ENCODE assay signal across 1 cellular context in the genomic region with DNA sequence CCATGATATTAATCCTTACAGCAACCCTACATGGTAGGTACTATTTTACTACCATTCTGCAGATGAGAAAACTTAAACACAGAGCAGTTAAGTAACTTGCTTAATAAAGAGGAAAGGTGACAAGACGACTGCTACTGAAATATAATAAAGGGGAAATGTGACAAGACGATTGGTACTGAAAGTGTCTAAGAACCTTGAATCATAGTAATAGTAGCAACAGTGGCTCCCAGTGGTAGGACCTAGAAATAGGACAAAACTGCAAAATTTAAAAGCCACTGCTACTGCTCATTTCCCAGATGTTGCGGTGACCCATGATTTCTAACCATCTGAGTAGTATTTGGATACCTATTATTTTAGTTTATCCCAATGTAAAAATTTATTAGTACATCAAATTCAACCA.
TF ChIP-seq lines count a peak whose summit lies in the region.

No MANE protein-coding gene starts in this region.

TF ChIP-seq in GM23338, 12 proteins besides CTCF, POLR2A, EP300 and RAD21 (continued from another document):
- TF ChIP-seq, protein P1, sequence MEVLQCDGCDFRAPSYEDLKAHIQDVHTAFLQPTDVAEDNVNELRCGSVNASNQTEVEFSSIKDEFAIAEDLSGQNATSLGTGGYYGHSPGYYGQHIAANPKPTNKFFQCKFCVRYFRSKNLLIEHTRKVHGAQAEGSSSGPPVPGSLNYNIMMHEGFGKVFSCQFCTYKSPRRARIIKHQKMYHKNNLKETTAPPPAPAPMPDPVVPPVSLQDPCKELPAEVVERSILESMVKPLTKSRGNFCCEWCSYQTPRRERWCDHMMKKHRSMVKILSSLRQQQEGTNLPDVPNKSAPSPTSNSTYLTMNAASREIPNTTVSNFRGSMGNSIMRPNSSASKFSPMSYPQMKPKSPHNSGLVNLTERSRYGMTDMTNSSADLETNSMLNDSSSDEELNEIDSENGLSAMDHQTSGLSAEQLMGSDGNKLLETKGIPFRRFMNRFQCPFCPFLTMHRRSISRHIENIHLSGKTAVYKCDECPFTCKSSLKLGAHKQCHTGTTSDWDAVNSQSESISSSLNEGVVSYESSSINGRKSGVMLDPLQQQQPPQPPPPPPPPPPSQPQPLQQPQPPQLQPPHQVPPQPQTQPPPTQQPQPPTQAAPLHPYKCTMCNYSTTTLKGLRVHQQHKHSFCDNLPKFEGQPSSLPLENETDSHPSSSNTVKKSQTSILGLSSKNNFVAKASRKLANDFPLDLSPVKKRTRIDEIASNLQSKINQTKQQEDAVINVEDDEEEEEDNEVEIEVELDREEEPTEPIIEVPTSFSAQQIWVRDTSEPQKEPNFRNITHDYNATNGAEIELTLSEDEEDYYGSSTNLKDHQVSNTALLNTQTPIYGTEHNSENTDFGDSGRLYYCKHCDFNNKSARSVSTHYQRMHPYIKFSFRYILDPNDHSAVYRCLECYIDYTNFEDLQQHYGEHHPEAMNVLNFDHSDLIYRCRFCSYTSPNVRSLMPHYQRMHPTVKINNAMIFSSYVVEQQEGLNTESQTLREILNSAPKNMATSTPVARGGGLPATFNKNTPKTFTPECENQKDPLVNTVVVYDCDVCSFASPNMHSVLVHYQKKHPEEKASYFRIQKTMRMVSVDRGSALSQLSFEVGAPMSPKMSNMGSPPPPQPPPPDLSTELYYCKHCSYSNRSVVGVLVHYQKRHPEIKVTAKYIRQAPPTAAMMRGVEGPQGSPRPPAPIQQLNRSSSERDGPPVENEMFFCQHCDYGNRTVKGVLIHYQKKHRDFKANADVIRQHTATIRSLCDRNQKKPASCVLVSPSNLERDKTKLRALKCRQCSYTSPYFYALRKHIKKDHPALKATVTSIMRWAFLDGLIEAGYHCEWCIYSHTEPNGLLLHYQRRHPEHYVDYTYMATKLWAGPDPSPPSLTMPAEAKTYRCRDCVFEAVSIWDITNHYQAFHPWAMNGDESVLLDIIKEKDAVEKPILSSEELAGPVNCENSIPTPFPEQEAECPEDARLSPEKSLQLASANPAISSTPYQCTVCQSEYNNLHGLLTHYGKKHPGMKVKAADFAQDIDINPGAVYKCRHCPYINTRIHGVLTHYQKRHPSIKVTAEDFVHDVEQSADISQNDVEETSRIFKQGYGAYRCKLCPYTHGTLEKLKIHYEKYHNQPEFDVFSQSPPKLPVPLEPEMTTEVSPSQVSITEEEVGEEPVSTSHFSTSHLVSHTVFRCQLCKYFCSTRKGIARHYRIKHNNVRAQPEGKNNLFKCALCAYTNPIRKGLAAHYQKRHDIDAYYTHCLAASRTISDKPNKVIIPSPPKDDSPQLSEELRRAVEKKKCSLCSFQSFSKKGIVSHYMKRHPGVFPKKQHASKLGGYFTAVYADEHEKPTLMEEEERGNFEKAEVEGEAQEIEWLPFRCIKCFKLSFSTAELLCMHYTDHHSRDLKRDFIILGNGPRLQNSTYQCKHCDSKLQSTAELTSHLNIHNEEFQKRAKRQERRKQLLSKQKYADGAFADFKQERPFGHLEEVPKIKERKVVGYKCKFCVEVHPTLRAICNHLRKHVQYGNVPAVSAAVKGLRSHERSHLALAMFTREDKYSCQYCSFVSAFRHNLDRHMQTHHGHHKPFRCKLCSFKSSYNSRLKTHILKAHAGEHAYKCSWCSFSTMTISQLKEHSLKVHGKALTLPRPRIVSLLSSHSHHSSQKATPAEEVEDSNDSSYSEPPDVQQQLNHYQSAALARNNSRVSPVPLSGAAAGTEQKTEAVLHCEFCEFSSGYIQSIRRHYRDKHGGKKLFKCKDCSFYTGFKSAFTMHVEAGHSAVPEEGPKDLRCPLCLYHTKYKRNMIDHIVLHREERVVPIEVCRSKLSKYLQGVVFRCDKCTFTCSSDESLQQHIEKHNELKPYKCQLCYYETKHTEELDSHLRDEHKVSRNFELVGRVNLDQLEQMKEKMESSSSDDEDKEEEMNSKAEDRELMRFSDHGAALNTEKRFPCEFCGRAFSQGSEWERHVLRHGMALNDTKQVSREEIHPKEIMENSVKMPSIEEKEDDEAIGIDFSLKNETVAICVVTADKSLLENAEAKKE (CRISPR knock-in tag; IDR thresholded peaks at IDR 0.05) = no peak
- no peak for TF ChIP-seq ZNF331 (CRISPR knock-in tag; IDR thresholded peaks at IDR 0.05; ENCODE audit: low read depth)
- TF ChIP-seq, protein P2, sequence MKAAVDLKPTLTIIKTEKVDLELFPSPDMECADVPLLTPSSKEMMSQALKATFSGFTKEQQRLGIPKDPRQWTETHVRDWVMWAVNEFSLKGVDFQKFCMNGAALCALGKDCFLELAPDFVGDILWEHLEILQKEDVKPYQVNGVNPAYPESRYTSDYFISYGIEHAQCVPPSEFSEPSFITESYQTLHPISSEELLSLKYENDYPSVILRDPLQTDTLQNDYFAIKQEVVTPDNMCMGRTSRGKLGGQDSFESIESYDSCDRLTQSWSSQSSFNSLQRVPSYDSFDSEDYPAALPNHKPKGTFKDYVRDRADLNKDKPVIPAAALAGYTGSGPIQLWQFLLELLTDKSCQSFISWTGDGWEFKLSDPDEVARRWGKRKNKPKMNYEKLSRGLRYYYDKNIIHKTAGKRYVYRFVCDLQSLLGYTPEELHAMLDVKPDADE (IDR thresholded peaks at IDR 0.05) = no peak
- TF ChIP-seq POLR2AphosphoS5 (IDR thresholded peaks at IDR 0.05; ENCODE audit: low read depth) = no peak
- no peak for TF ChIP-seq CREB1 (CRISPR knock-in tag; IDR thresholded peaks at IDR 0.05; ENCODE audit: low read depth)
- TF ChIP-seq JUNB (IDR thresholded peaks at IDR 0.05; ENCODE audit: unreplicated experiment) = no peak
- TF ChIP-seq EZH2 (IDR thresholded peaks at IDR 0.05; ENCODE audit: low read depth, unreplicated experiment) = no peak
- TF ChIP-seq NANOG (IDR thresholded peaks at IDR 0.05; ENCODE audit: borderline replicate concordance) = no peak
- TF ChIP-seq STAT1 (IDR thresholded peaks at IDR 0.05; ENCODE audit: unreplicated experiment) = no peak
